Comparison of ENCODE assay signal across 15 cellular contexts in genomic region chr22:20630873-20631617, GRCh38.
A peak's percentile ranks its signal among the peaks of the same experiment; 100 is the strongest.
DNase-seq lines count a peak whose midpoint lies in the region; ATAC-seq and TF ChIP-seq lines count a peak whose summit lies in the region.
"Had no signal": no experiment of that assay in that cellular context is flagged by ENCODE, and none has a peak within 500 bp of the region (broad histone marks: within the 10 kb centered on the region; RNA-seq: fewer than 3 reads in every experiment).

No MANE protein-coding gene starts in this region.

- ATAC-seq in stimulated activated naive CD8-positive, alpha-beta T cell treated with anti-CD3 and anti-CD28 coated beads, Interleukin-15, Interleukin-2, amounts not matched to agents 100 U/mL and 50 U/mL, for 24 hours, result peak; percentile 7
- no peak for ATAC-seq in stimulated activated naive CD8-positive, alpha-beta T cell treated with anti-CD3 and anti-CD28 coated beads, Interleukin-15, amount 100 ng/mL, for 72 hours
- peak; percentile 21 to 77 (median 35) for ATAC-seq in right lobe of liver
- no peak for ATAC-seq in GM19023 (IDR thresholded peaks at IDR 0.05; ENCODE audit: unreplicated experiment)

- no peaks in the 10 kb centered on the region for H3K9me3 Mint-ChIP-seq in stimulated activated naive CD8-positive, alpha-beta T cell treated with anti-CD3 and anti-CD28 coated beads, Interleukin-15, amount 100 ng/mL, for 72 hours
- no peaks in the 10 kb centered on the region for H3K9me3 Mint-ChIP-seq in activated T-cell treated with anti-CD3 and anti-CD28 coated beads, Interleukin-2, amount 50 U/mL, for 24 hours
- H3K9me3 Mint-ChIP-seq: CD4-positive, CD25-positive, alpha-beta regulatory T cell; HFFc6 had no signal

- no peak for DNase-seq in stimulated activated naive CD8-positive, alpha-beta T cell treated with anti-CD3 and anti-CD28 coated beads, Interleukin-15, Interleukin-2, amounts not matched to agents 100 U/mL and 50 U/mL, for 24 hours
- DNase-seq in stimulated activated naive CD8-positive, alpha-beta T cell treated with anti-CD3 and anti-CD28 coated beads, Interleukin-15, amount 100 ng/mL, for 72 hours, result no peak
- DNase-seq in right lobe of liver (no peak), osteoblast (ENCODE audit: insufficient read length, low spot score, missing footprints) (peak; percentile 43), middle frontal gyrus (ENCODE audit: extremely low spot score, low spot score) (no peak), HuH-7.5 (ENCODE audit: low spot score) (no peak)
- DNase-seq in activated T-cell treated with anti-CD3 and anti-CD28 coated beads, Interleukin-2, amount 50 U/mL, for 24 hours, result no peak
- DNase-seq: 8988T; AML-193; CD4-positive, CD25-positive, alpha-beta regulatory T cell; GOT3; HFFc6 had no signal

- no peak for TF ChIP-seq POLR2A in right lobe of liver (IDR thresholded peaks at IDR 0.05)

- H3K9me3 ChIP-seq in right lobe of liver (no peaks in the 10 kb centered on the region), osteoblast (ENCODE audit: low read depth, low read length) (no peaks in the 10 kb centered on the region)
- H3K9me3 ChIP-seq: BLaER1 treated with 17β-estradiol and CSF1 and Interleukin-3, amounts not matched to agents 10 nM and 100 nM; HAP-1 had no signal

- H3K4me1 Mint-ChIP-seq in stimulated activated naive CD8-positive, alpha-beta T cell treated with anti-CD3 and anti-CD28 coated beads, Interleukin-15, amount 100 ng/mL, for 72 hours, result no peaks in the 10 kb centered on the region
- no peaks in the 10 kb centered on the region for H3K4me1 Mint-ChIP-seq in activated T-cell treated with anti-CD3 and anti-CD28 coated beads, Interleukin-2, amount 50 U/mL, for 24 hours (ENCODE audit: low read depth)
- H3K4me1 Mint-ChIP-seq: CD4-positive, CD25-positive, alpha-beta regulatory T cell had no signal

- H3K4me2 ChIP-seq in osteoblast (ENCODE audit: insufficient read depth, low read length), result no peak overlapping the region
- H3K4me2 ChIP-seq: BLaER1 treated with 17β-estradiol and CSF1 and Interleukin-3, amounts not matched to agents 10 nM and 100 nM had no signal

- H3K4me3 ChIP-seq in right lobe of liver, result no peak overlapping the region
- no peak overlapping the region for H3K4me3 ChIP-seq in osteoblast (ENCODE audit: insufficient read depth, low read length)
- H3K4me3 ChIP-seq: BLaER1 treated with 17β-estradiol and CSF1 and Interleukin-3, amounts not matched to agents 10 nM and 100 nM; HAP-1 had no signal

- WGBS in right lobe of liver (ENCODE audit: insufficient coverage, low coverage, low lambda C conversion rate, missing lambda C conversion rate), result 41% methylated on average over 3 of the region's 10 CpGs

- intact Hi-C loops in right lobe of liver (cut with DNase I), result no loop called here

- H3K36me3 Mint-ChIP-seq in activated T-cell treated with anti-CD3 and anti-CD28 coated beads, Interleukin-2, amount 50 U/mL, for 24 hours (ENCODE audit: low read depth), result no peaks in the 10 kb centered on the region
- H3K36me3 Mint-ChIP-seq: CD4-positive, CD25-positive, alpha-beta regulatory T cell had no signal

- H3K27ac Mint-ChIP-seq in stimulated activated naive CD8-positive, alpha-beta T cell treated with anti-CD3 and anti-CD28 coated beads, Interleukin-15, amount 100 ng/mL, for 72 hours, result peak overlapping the region in 1 of 2 donors; percentile 51
- no peak overlapping the region for H3K27ac Mint-ChIP-seq in activated T-cell treated with anti-CD3 and anti-CD28 coated beads, Interleukin-2, amount 50 U/mL, for 24 hours
- H3K27ac Mint-ChIP-seq: CD4-positive, CD25-positive, alpha-beta regulatory T cell; HFFc6 had no signal

- H3K27ac ChIP-seq in right lobe of liver (no peak overlapping the region), osteoblast (ENCODE audit: low read depth, low read length) (no peak overlapping the region)
- H3K27ac ChIP-seq: BLaER1 treated with 17β-estradiol and CSF1 and Interleukin-3, amounts not matched to agents 10 nM and 100 nM had no signal

- H3K27me3 ChIP-seq in right lobe of liver, result no peaks in the 10 kb centered on the region
- peaks cover 23% of the 10 kb centered on the region for H3K27me3 ChIP-seq in osteoblast (ENCODE audit: insufficient read depth, low read length)
- H3K27me3 ChIP-seq: BLaER1 treated with 17β-estradiol and CSF1 and Interleukin-3, amounts not matched to agents 10 nM and 100 nM had no signal

- H3K4me3 Mint-ChIP-seq in stimulated activated naive CD8-positive, alpha-beta T cell treated with anti-CD3 and anti-CD28 coated beads, Interleukin-15, amount 100 ng/mL, for 72 hours, result no peak overlapping the region
- H3K4me3 Mint-ChIP-seq in activated T-cell treated with anti-CD3 and anti-CD28 coated beads, Interleukin-2, amount 50 U/mL, for 24 hours, result no peak overlapping the region
- H3K4me3 Mint-ChIP-seq: CD4-positive, CD25-positive, alpha-beta regulatory T cell; HFFc6 had no signal

- no peak overlapping the region for H2AFZ ChIP-seq in osteoblast (ENCODE audit: low read length)

- H4K20me1 ChIP-seq in osteoblast (ENCODE audit: insufficient read depth, low read length), result no peaks in the 10 kb centered on the region
- H4K20me1 ChIP-seq: BLaER1 treated with 17β-estradiol and CSF1 and Interleukin-3, amounts not matched to agents 10 nM and 100 nM had no signal

- no peaks in the 10 kb centered on the region for H3K36me3 ChIP-seq in right lobe of liver
- no peaks in the 10 kb centered on the region for H3K36me3 ChIP-seq in osteoblast (ENCODE audit: insufficient read depth, low read length)
- H3K36me3 ChIP-seq: BLaER1 treated with 17β-estradiol and CSF1 and Interleukin-3, amounts not matched to agents 10 nM and 100 nM; HAP-1 had no signal

- TF ChIP-seq CTCF in right lobe of liver (IDR thresholded peaks at IDR 0.05) (no peak), osteoblast (IDR thresholded peaks at IDR 0.05; ENCODE audit: extremely low read depth, low read depth, low read length) (no peak)

- H3K27me3 Mint-ChIP-seq in stimulated activated naive CD8-positive, alpha-beta T cell treated with anti-CD3 and anti-CD28 coated beads, Interleukin-15, amount 100 ng/mL, for 72 hours, result peaks cover 26% of the 10 kb centered on the region
- no peaks in the 10 kb centered on the region for H3K27me3 Mint-ChIP-seq in activated T-cell treated with anti-CD3 and anti-CD28 coated beads, Interleukin-2, amount 50 U/mL, for 24 hours

- H3K4me1 ChIP-seq in right lobe of liver, result peaks cover 0 to 6% (median 0%) of the 10 kb centered on the region in 4 donors
- no peaks in the 10 kb centered on the region for H3K4me1 ChIP-seq in osteoblast (ENCODE audit: insufficient read depth, low read length)
- H3K4me1 ChIP-seq: HAP-1 had no signal

- H3K79me2 ChIP-seq in osteoblast (ENCODE audit: insufficient read depth, low read length), result no peaks in the 10 kb centered on the region

Comparison
In these comparisons a context has a peak if more than half of its experiments do, and no peak if none do; other contexts are left out.
1. ATAC-seq: peak in stimulated activated naive CD8-positive, alpha-beta T cell treated with anti-CD3 and anti-CD28 coated beads, Interleukin-15, Interleukin-2, amounts not matched to agents 100 U/mL and 50 U/mL, for 24 hours (single experiment) and right lobe of liver (4 of 4); none in stimulated activated naive CD8-positive, alpha-beta T cell treated with anti-CD3 and anti-CD28 coated beads, Interleukin-15, amount 100 ng/mL, for 72 hours (single experiment) and GM19023 (single experiment).